Comparison of ENCODE assay signal across 27 cellular contexts in the genomic region with DNA sequence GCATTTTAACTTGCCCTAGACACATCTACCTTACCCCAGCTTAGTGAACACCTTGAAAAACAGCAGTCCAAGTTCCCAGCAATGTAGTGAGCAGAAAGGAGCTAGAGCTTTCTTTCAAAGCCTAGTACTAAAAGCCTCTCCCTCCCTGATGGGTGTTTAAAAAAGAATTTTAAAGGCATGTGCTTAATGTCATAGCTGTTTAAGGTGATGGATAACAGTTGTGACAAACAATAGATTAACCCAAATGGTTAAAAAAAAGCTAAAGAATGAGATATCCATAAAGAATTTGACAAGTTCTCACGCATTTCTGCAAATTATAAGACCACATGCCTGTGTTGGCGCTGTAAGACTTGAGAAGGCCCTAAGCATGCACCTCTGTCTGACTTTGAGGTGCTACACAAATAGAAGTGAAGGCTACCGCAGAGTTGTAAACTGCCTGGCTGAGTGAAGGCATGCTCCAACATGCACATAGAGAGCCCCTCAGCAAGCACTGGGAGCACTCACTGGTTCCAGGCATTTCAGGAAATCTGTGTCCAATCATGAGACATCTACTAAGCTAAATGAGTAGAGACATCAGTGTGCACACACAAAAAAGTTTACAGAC.
"Had no signal": no experiment of that assay in that cellular context is flagged by ENCODE, and none has a peak within 500 bp of the region (broad histone marks: within the 10 kb centered on the region; RNA-seq: fewer than 3 reads in every experiment).

No MANE protein-coding gene starts in this region.

- H3K36me3 ChIP-seq: colonic mucosa, transverse colon, uterus had no signal

- H3K27me3 Mint-ChIP-seq: activated naive CD8-positive, alpha-beta T cell treated with anti-CD3 and anti-CD28 coated beads for 36 hours; natural killer cell treated with Interleukin-12 subunit alpha and Interleukin-12 subunit beta and Interleukin-15 and Interleukin-18, amount 100 ng/mL, for 72 hours had no signal

- H3K4me3 ChIP-seq: colonic mucosa, dorsolateral prefrontal cortex, lower lobe of right lung, mucosa of descending colon, right lobe of liver, testis, transverse colon, uterus had no signal

- H3K4me1 Mint-ChIP-seq: activated naive CD8-positive, alpha-beta T cell treated with anti-CD3 and anti-CD28 coated beads for 36 hours had no signal

- H3K4me3 Mint-ChIP-seq: activated naive CD4-positive, alpha-beta T cell treated with anti-CD3 and anti-CD28 coated beads for 36 hours; activated naive CD8-positive, alpha-beta T cell treated with anti-CD3 and anti-CD28 coated beads for 36 hours; natural killer cell treated with Interleukin-12 subunit alpha and Interleukin-12 subunit beta and Interleukin-15 and Interleukin-18, amount 100 ng/mL, for 72 hours; T-helper 2 cell treated with Interferon-gamma antibody and Interleukin-4, amounts not matched to agents 5 μg/mL and 100 μg/mL, for 36 hours had no signal

- H3K4me1 ChIP-seq: colonic mucosa, lower lobe of right lung, right lobe of liver, testis, transverse colon, uterus had no signal

- DNase-seq: activated CD4-positive, alpha-beta T cell treated with anti-CD3 and anti-CD28 coated beads for 4 hours; activated CD4-positive, alpha-beta T cell treated with anti-CD3 and anti-CD28 coated beads, Interleukin-2, amount 50 U/mL, for 48 hours; activated CD4-positive, CD25-positive, alpha-beta regulatory T cell; activated CD8-positive, alpha-beta memory T cell treated with anti-CD3 and anti-CD28 coated beads for 24 hours; activated effector memory CD4-positive, alpha-beta T cell treated with anti-CD3 and anti-CD28 coated beads, Interleukin-2, amount 50 U/mL, for 16 hours; activated naive CD4-positive, alpha-beta T cell treated with anti-CD3 and anti-CD28 coated beads for 36 hours; activated naive CD8-positive, alpha-beta T cell treated with anti-CD3 and anti-CD28 coated beads for 36 hours; colonic mucosa; dorsolateral prefrontal cortex; effector memory CD4-positive, alpha-beta T cell; kidney glomerular epithelial cell; lower lobe of right lung; mesenchymal stem cell; mucosa of descending colon; posterior cingulate gyrus; right lobe of liver; stimulated activated CD4-positive, alpha-beta T cell treated with anti-CD3 and anti-CD28 coated beads, Interleukin-12 subunit alpha, Interleukin-12 subunit beta, amount 100 ng/mL, for 4 hours; stimulated activated CD4-positive, alpha-beta T cell treated with anti-CD3 and anti-CD28 coated beads, Interleukin-4, amount 100 ng/mL, for 1 hour; stimulated activated naive CD8-positive, alpha-beta T cell treated with anti-CD3 and anti-CD28 coated beads, Interleukin-15, Interleukin-2, amounts not matched to agents 100 U/mL and 50 U/mL, for 24 hours; T-helper 1 cell; testis; transverse colon; uterus had no signal

- ATAC-seq: esophagus mucosa; left lobe of liver; lower lobe of right lung; mucosa of descending colon; natural killer cell treated with Interleukin-12 subunit alpha and Interleukin-12 subunit beta and Interleukin-15 and Interleukin-18, amount 100 ng/mL, for 72 hours; right lobe of liver; stimulated activated naive CD8-positive, alpha-beta T cell treated with anti-CD3 and anti-CD28 coated beads, Interleukin-15, Interleukin-2, amounts not matched to agents 100 U/mL and 50 U/mL, for 24 hours had no signal

- H3K9me3 Mint-ChIP-seq: activated naive CD4-positive, alpha-beta T cell treated with anti-CD3 and anti-CD28 coated beads for 36 hours; activated naive CD8-positive, alpha-beta T cell treated with anti-CD3 and anti-CD28 coated beads for 36 hours; natural killer cell treated with Interleukin-12 subunit alpha and Interleukin-12 subunit beta and Interleukin-15 and Interleukin-18, amount 100 ng/mL, for 72 hours; T-helper 2 cell treated with Interferon-gamma antibody and Interleukin-4, amounts not matched to agents 5 μg/mL and 100 μg/mL, for 36 hours had no signal

- H3K27ac Mint-ChIP-seq: activated naive CD4-positive, alpha-beta T cell treated with anti-CD3 and anti-CD28 coated beads for 36 hours; activated naive CD8-positive, alpha-beta T cell treated with anti-CD3 and anti-CD28 coated beads for 36 hours; natural killer cell treated with Interleukin-12 subunit alpha and Interleukin-12 subunit beta and Interleukin-15 and Interleukin-18, amount 100 ng/mL, for 72 hours; T-helper 2 cell treated with Interferon-gamma antibody and Interleukin-4, amounts not matched to agents 5 μg/mL and 100 μg/mL, for 36 hours had no signal

- H3K27ac ChIP-seq: colonic mucosa, dorsolateral prefrontal cortex, lower lobe of right lung, right lobe of liver, testis, transverse colon, uterus had no signal

- H3K27me3 ChIP-seq: colonic mucosa, right lobe of liver, testis, transverse colon, uterus had no signal

- H3K9me3 ChIP-seq: colonic mucosa, lower lobe of right lung, mucosa of descending colon, right lobe of liver, testis, transverse colon, uterus had no signal
